In genomic region chr4:156766846-156767245, GRCh38 we compare ENCODE assay signal across 17 cellular contexts.
DNase-seq lines count a peak whose midpoint lies in the region; ATAC-seq and TF ChIP-seq lines count a peak whose summit lies in the region.
"Had no signal": no experiment of that assay in that cellular context is flagged by ENCODE, and none has a peak within 500 bp of the region (broad histone marks: within the 10 kb centered on the region; RNA-seq: fewer than 3 reads in every experiment).

No MANE protein-coding gene starts in this region.

- H3K27ac Mint-ChIP-seq in CD4-positive, alpha-beta T cell: no peak overlapping the region
- H3K27ac Mint-ChIP-seq: CD8-positive, alpha-beta memory T cell had no signal

- CTCF ChIA-PET in HEK293T (lab: Yijun Ruan, JAX): no interaction called here
- CTCF ChIA-PET in CD4-positive, alpha-beta T cell (lab: Charles Lee): no interaction called here

- no peak for TF ChIP-seq CTCF in fibroblast of lung (conservative IDR thresholded peaks at IDR 0.05 in 1 of 2, IDR thresholded peaks at IDR 0.05 in 1 of 2; ENCODE audit: low read depth in 1 of 2, low read length in 2 of 2)
- TF ChIP-seq CTCF in osteoblast (IDR thresholded peaks at IDR 0.05; ENCODE audit: extremely low read depth, low read depth, low read length): no peak
- TF ChIP-seq CTCF in CD4-positive, alpha-beta T cell (IDR thresholded peaks at IDR 0.05): no peak

- H3K36me3 Mint-ChIP-seq in CD4-positive, alpha-beta T cell (ENCODE audit: low read depth): no peaks in the 10 kb centered on the region
- H3K36me3 Mint-ChIP-seq: CD8-positive, alpha-beta memory T cell had no signal

- H3K9me3 ChIP-seq in fibroblast of lung (ENCODE audit: control insufficient read depth, insufficient read depth, low read depth, low read length) (no peaks in the 10 kb centered on the region), osteoblast (ENCODE audit: low read depth, low read length) (no peaks in the 10 kb centered on the region)
- no peaks in the 10 kb centered on the region for H3K9me3 ChIP-seq in CD4-positive, alpha-beta T cell (ENCODE audit: control insufficient read depth, low read length)
- H3K9me3 ChIP-seq: BLaER1 treated with 17β-estradiol and CSF1 and Interleukin-3, amounts not matched to agents 10 nM and 100 nM; Peyer's patch had no signal

- ATAC-seq in CD4-positive, alpha-beta T cell (ENCODE audit: poor library complexity): no peak

- H3K79me2 ChIP-seq in fibroblast of lung (ENCODE audit: control insufficient read depth, insufficient read depth, low read length): peaks cover 3% of the 10 kb centered on the region
- peaks cover 13% of the 10 kb centered on the region for H3K79me2 ChIP-seq in osteoblast (ENCODE audit: insufficient read depth, low read length)

- H3K4me3 ChIP-seq in fibroblast of lung (replicated peaks in 1 of 4; ENCODE audit: control extremely low read depth in 1 of 4, insufficient read depth in 1 of 4, low read depth in 3 of 4, low read length in 4 of 4) (no peak overlapping the region), osteoblast (ENCODE audit: insufficient read depth, low read length) (no peak overlapping the region)
- H3K4me3 ChIP-seq: BLaER1 treated with 17β-estradiol and CSF1 and Interleukin-3, amounts not matched to agents 10 nM and 100 nM; Peyer's patch had no signal

- POLR2A ChIA-PET in HEK293T (lab: Yijun Ruan, JAX): no interaction called here
- POLR2A ChIA-PET in CD4-positive, alpha-beta T cell (lab: Charles Lee): no interaction called here

- no peak overlapping the region for H3K9ac ChIP-seq in fibroblast of lung (ENCODE audit: insufficient read depth, low read length)
- H3K9ac ChIP-seq: BLaER1 treated with 17β-estradiol and CSF1 and Interleukin-3, amounts not matched to agents 10 nM and 100 nM; KMS-11 had no signal

- DNase-seq in EH (ENCODE audit: low read depth): peak; percentile 43
- peak; percentile 65 for DNase-seq in LHCN-M2 (ENCODE audit: low read depth)
- peak; percentile 39 to 57 for DNase-seq in fibroblast of lung (ENCODE audit: low read depth in 2 of 2)
- no peak for DNase-seq in osteoblast (ENCODE audit: insufficient read length, low spot score, missing footprints)
- no peak for DNase-seq in HEK293T (ENCODE audit: extremely low spot score)
- no peak for DNase-seq in germinal center (ENCODE audit: low spot score)
- no peak for DNase-seq in CD4-positive, alpha-beta T cell
- DNase-seq: CD8-positive, alpha-beta memory T cell; MM.1S; NCI-H1105; NCI-H2081; NCI-H446 treated with DMSO at 0.1 percent for 48 hours; NCI-H69; Peyer's patch; Right ventricle myocardium superior had no signal

- no peaks in the 10 kb centered on the region for H3K9me3 Mint-ChIP-seq in CD4-positive, alpha-beta T cell

- H3K27me3 Mint-ChIP-seq in CD4-positive, alpha-beta T cell: no peaks in the 10 kb centered on the region
- H3K27me3 Mint-ChIP-seq: CD8-positive, alpha-beta memory T cell had no signal

- H3K4me3 Mint-ChIP-seq in CD4-positive, alpha-beta T cell: no peak overlapping the region
- H3K4me3 Mint-ChIP-seq: CD8-positive, alpha-beta memory T cell had no signal

- H3K36me3 ChIP-seq in fibroblast of lung (ENCODE audit: control insufficient read depth, insufficient read depth, low read length) (peaks cover 4% of the 10 kb centered on the region), osteoblast (ENCODE audit: insufficient read depth, low read length) (peaks cover 11% of the 10 kb centered on the region)
- H3K36me3 ChIP-seq: BLaER1 treated with 17β-estradiol and CSF1 and Interleukin-3, amounts not matched to agents 10 nM and 100 nM; Peyer's patch had no signal

- no peaks in the 10 kb centered on the region for H3K4me1 Mint-ChIP-seq in CD4-positive, alpha-beta T cell (ENCODE audit: low read depth)
- H3K4me1 Mint-ChIP-seq: CD8-positive, alpha-beta memory T cell had no signal

- intact Hi-C loops in CD4-positive, alpha-beta T cell (cut with DNase I, micrococcal nuclease): no loop called here

- H3K4me2 ChIP-seq in fibroblast of lung (ENCODE audit: extremely low read depth, insufficient read depth, low read length): no peak overlapping the region
- H3K4me2 ChIP-seq in osteoblast (ENCODE audit: insufficient read depth, low read length): no peak overlapping the region
- H3K4me2 ChIP-seq: BLaER1 treated with 17β-estradiol and CSF1 and Interleukin-3, amounts not matched to agents 10 nM and 100 nM; KMS-11 had no signal

- H3K27ac ChIP-seq in fibroblast of lung (ENCODE audit: insufficient read depth, low read length): peak overlapping the region; percentile 26
- peak overlapping the region; percentile 9 for H3K27ac ChIP-seq in osteoblast (ENCODE audit: low read depth, low read length)
- no peak overlapping the region for H3K27ac ChIP-seq in CD4-positive, alpha-beta T cell (ENCODE audit: low read depth, low read length)
- H3K27ac ChIP-seq: BLaER1 treated with 17β-estradiol and CSF1 and Interleukin-3, amounts not matched to agents 10 nM and 100 nM; KMS-11; Peyer's patch had no signal

- H3K27me3 ChIP-seq in fibroblast of lung (ENCODE audit: control insufficient read depth, insufficient read depth, low read length) (no peaks in the 10 kb centered on the region), osteoblast (ENCODE audit: insufficient read depth, low read length) (no peaks in the 10 kb centered on the region)
- no peaks in the 10 kb centered on the region for H3K27me3 ChIP-seq in CD4-positive, alpha-beta T cell (ENCODE audit: control insufficient read depth, insufficient read depth, low read length)
- H3K27me3 ChIP-seq: BLaER1 treated with 17β-estradiol and CSF1 and Interleukin-3, amounts not matched to agents 10 nM and 100 nM; Peyer's patch had no signal

- peaks cover 23% of the 10 kb centered on the region for H3K4me1 ChIP-seq in fibroblast of lung (ENCODE audit: control insufficient read depth, extremely low read depth, insufficient read depth, low read length)
- H3K4me1 ChIP-seq in osteoblast (ENCODE audit: insufficient read depth, low read length): peaks cover 38% of the 10 kb centered on the region

- H4K20me1 ChIP-seq in fibroblast of lung (ENCODE audit: control insufficient read depth, extremely low read depth, insufficient read depth, low read length): no peaks in the 10 kb centered on the region
- H4K20me1 ChIP-seq in osteoblast (ENCODE audit: insufficient read depth, low read length): no peaks in the 10 kb centered on the region
- H4K20me1 ChIP-seq: BLaER1 treated with 17β-estradiol and CSF1 and Interleukin-3, amounts not matched to agents 10 nM and 100 nM had no signal

- H2AFZ ChIP-seq in fibroblast of lung (ENCODE audit: low read length): no peak overlapping the region
- no peak overlapping the region for H2AFZ ChIP-seq in osteoblast (ENCODE audit: low read length)

TF ChIP-seq in HEK293T, 16 proteins besides CTCF, POLR2A, EP300 and RAD21:
- TF ChIP-seq SUZ12 (IDR thresholded peaks at IDR 0.05): no peak
- no peak for TF ChIP-seq BHLHE40 (IDR thresholded peaks at IDR 0.05; ENCODE audit: borderline replicate concordance)
- no peak for TF ChIP-seq HDGF (IDR thresholded peaks at IDR 0.05; ENCODE audit: borderline replicate concordance)
- no peak for TF ChIP-seq NFRKB (IDR thresholded peaks at IDR 0.05)
- no peak for TF ChIP-seq PKNOX1 (IDR thresholded peaks at IDR 0.05)
- no peak for TF ChIP-seq SP1 (IDR thresholded peaks at IDR 0.05)
- no peak for TF ChIP-seq LEF1 (IDR thresholded peaks at IDR 0.05; ENCODE audit: borderline replicate concordance)
- no peak for TF ChIP-seq TARDBP (IDR thresholded peaks at IDR 0.05)
- no peak for TF ChIP-seq FOXM1 (IDR thresholded peaks at IDR 0.05; ENCODE audit: borderline replicate concordance)
- no peak for TF ChIP-seq ARNT (IDR thresholded peaks at IDR 0.05)

Comparison
In these comparisons a context has a peak if more than half of its experiments do, and no peak if none do; other contexts are left out.
1. DNase-seq: peak in EH (single experiment), LHCN-M2 (single experiment) and fibroblast of lung (2 of 2); none in osteoblast (single experiment), HEK293T (single experiment), germinal center (single experiment) and CD4-positive, alpha-beta T cell (0 of 10).